In genomic region chr3:32384938-32385337, GRCh38 we compare ENCODE assay signal across 14 cellular contexts. TPM values are rescaled to one million over a fixed set of nuclear protein-coding genes. Genes with fewer than 3 reads are reported as not detected.
A peak's percentile ranks its signal among the peaks of the same experiment; 100 is the strongest.
DNase-seq lines count a peak whose midpoint lies in the region; ATAC-seq and TF ChIP-seq lines count a peak whose summit lies in the region.
"Had no signal": no experiment of that assay in that cellular context is flagged by ENCODE, and none has a peak within 500 bp of the region (broad histone marks: within the 10 kb centered on the region; RNA-seq: fewer than 3 reads in every experiment).

No MANE protein-coding gene starts in this region.

- no peak overlapping the region for H3K4me3 ChIP-seq in upper lobe of right lung
- H3K4me3 ChIP-seq: breast epithelium, esophagus squamous epithelium had no signal

- H3K27ac Mint-ChIP-seq in activated naive CD4-positive, alpha-beta T cell treated with anti-CD3 and anti-CD28 coated beads, Interleukin-2, amount 50 U/mL, for 72 hours: peak overlapping the region; percentile 34 to 53
- H3K27ac Mint-ChIP-seq: activated T-cell treated with anti-CD3 and anti-CD28 coated beads, Interleukin-2, amount 50 U/mL, for 24 hours had no signal

- no peaks in the 10 kb centered on the region for H3K4me1 ChIP-seq in upper lobe of right lung
- H3K4me1 ChIP-seq: breast epithelium, esophagus squamous epithelium had no signal

- H3K9me3 ChIP-seq in upper lobe of right lung: no peaks in the 10 kb centered on the region
- H3K9me3 ChIP-seq: breast epithelium, esophagus squamous epithelium had no signal

- H3K27me3 ChIP-seq in upper lobe of right lung: no peaks in the 10 kb centered on the region
- H3K27me3 ChIP-seq: breast epithelium had no signal

- H3K36me3 ChIP-seq in upper lobe of right lung: no peaks in the 10 kb centered on the region
- H3K36me3 ChIP-seq: breast epithelium, esophagus squamous epithelium had no signal

- ATAC-seq in activated naive CD4-positive, alpha-beta T cell treated with anti-CD3 and anti-CD28 coated beads, Interleukin-2, amount 50 U/mL, for 72 hours: no peak
- peak; percentile 82 for ATAC-seq in upper lobe of right lung

- no peak overlapping the region for H3K27ac ChIP-seq in upper lobe of right lung
- H3K27ac ChIP-seq: breast epithelium, esophagus squamous epithelium had no signal

- intact Hi-C loops in upper lobe of right lung (cut with DNase I): no loop called here

- H3K9me3 Mint-ChIP-seq in activated naive CD4-positive, alpha-beta T cell treated with anti-CD3 and anti-CD28 coated beads, Interleukin-2, amount 50 U/mL, for 72 hours: no peaks in the 10 kb centered on the region
- H3K9me3 Mint-ChIP-seq: activated T-cell treated with anti-CD3 and anti-CD28 coated beads, Interleukin-2, amount 50 U/mL, for 24 hours had no signal

- TF ChIP-seq CTCF in upper lobe of right lung (IDR thresholded peaks at IDR 0.05): no peak

- no peak for DNase-seq in activated naive CD4-positive, alpha-beta T cell treated with anti-CD3 and anti-CD28 coated beads, Interleukin-2, amount 50 U/mL, for 72 hours (ENCODE audit: low spot score in 2 of 2)
- DNase-seq in activated naive CD4-positive, alpha-beta T cell (lab: John Stamatoyannopoulos, UW): no peak
- peak; percentile 46 for DNase-seq in amniotic epithelial cell (ENCODE audit: low read depth)
- peak; percentile 85 for DNase-seq in kidney tubule cell (ENCODE audit: low spot score)
- no peak for DNase-seq in upper lobe of right lung
- DNase-seq in T-helper 1 cell: no peak
- no peak for DNase-seq in HPDE6-E6E7 (ENCODE audit: extremely low spot score)
- no peak for DNase-seq in mucosa of gallbladder (ENCODE audit: low spot score)
- DNase-seq: activated T-cell treated with anti-CD3 and anti-CD28 coated beads, Interleukin-2, amount 50 U/mL, for 24 hours; esophagus squamous epithelium; NCI-H524; stimulated activated naive CD4-positive, alpha-beta T cell; T-helper 2 cell had no signal

- H3K36me3 Mint-ChIP-seq in activated naive CD4-positive, alpha-beta T cell treated with anti-CD3 and anti-CD28 coated beads, Interleukin-2, amount 50 U/mL, for 72 hours: no peaks in the 10 kb centered on the region

RNA-seq across cellular contexts. Expression of gene CMTM7, which starts 6.7 kb away (rescaled TPM):
- total RNA-seq in activated naive CD4-positive, alpha-beta T cell treated with anti-CD3 and anti-CD28 coated beads, Interleukin-2, amount 50 U/mL, for 72 hours: 10 to 100 TPM; 34.2 to 59.9 TPM
- total RNA-seq in upper lobe of right lung: 53.2 TPM
- total RNA-seq in mucosa of gallbladder: 19.3 TPM

Comparison
In these comparisons a context has a peak if more than half of its experiments do, and no peak if none do; other contexts are left out.
1. DNase-seq: peak in amniotic epithelial cell (single experiment) and kidney tubule cell (single experiment); none in activated naive CD4-positive, alpha-beta T cell treated with anti-CD3 and anti-CD28 coated beads, Interleukin-2, amount 50 U/mL, for 72 hours (0 of 2), activated naive CD4-positive, alpha-beta T cell (0 of 4), upper lobe of right lung (single experiment), T-helper 1 cell (0 of 5), HPDE6-E6E7 (single experiment) and mucosa of gallbladder (single experiment).